14 cellular contexts compared by ENCODE assay signal in the genomic region with DNA sequence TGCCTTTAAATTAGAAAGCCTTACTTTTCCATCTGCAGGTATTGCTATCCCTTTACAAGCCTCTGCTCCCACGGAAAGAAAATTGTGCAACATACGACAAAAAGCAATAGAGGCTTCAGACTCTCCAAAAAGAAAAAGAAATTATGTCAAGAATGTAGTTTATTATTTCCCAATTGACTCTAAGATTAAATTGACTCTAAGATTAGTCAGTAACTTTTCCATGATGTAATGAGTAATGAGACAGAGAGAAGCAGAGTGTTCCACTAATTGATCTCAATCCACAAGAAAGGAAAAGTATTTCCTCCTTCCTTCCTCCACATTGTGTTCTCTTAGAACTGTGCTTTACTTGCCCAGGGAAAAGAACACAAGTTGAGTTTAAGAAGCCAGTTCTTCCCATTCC.
"Had no signal": no experiment of that assay in that cellular context is flagged by ENCODE, and none has a peak within 500 bp of the region (broad histone marks: within the 10 kb centered on the region; RNA-seq: fewer than 3 reads in every experiment).

No MANE protein-coding gene starts in this region.

- H3K27me3 ChIP-seq: sigmoid colon, thyroid gland had no signal

- DNase-seq: activated CD4-positive, alpha-beta T cell treated with anti-CD3 and anti-CD28 coated beads, Interleukin-2, amount 10 ng/mL, durations not matched to agents 7 days and 5 days; activated CD4-positive, CD25-positive, alpha-beta regulatory T cell; activated CD8-positive, alpha-beta memory T cell treated with anti-CD3 and anti-CD28 coated beads for 24 hours; activated naive CD4-positive, alpha-beta T cell treated with Interleukin-2 at 50 U/mL for 16 hours; activated naive CD8-positive, alpha-beta T cell treated with anti-CD3 and anti-CD28 coated beads, Interleukin-2, amount 50 U/mL, for 24 hours; effector memory CD8-positive, alpha-beta T cell; naive B cell; sigmoid colon; stimulated activated CD4-positive, alpha-beta T cell treated with anti-CD3 and anti-CD28 coated beads, Interleukin-4, amount 100 ng/mL, for 24 hours; stimulated activated naive CD8-positive, alpha-beta T cell treated with anti-CD3 and anti-CD28 coated beads, Interleukin-15, amount 100 ng/mL, for 72 hours; T-helper 2 cell; thyroid gland had no signal

- H3K4me1 ChIP-seq: thyroid gland had no signal

- H3K9me3 ChIP-seq: sigmoid colon, thyroid gland had no signal

- H3K36me3 ChIP-seq: sigmoid colon, thyroid gland had no signal

- H3K27ac ChIP-seq: thyroid gland had no signal

- H3K4me3 ChIP-seq: lung, sigmoid colon, thyroid gland had no signal

- ATAC-seq: activated naive CD8-positive, alpha-beta T cell treated with anti-CD3 and anti-CD28 coated beads, Interleukin-2, amount 50 U/mL, for 24 hours; effector memory CD8-positive, alpha-beta T cell; esophagus mucosa; stimulated activated naive CD8-positive, alpha-beta T cell treated with anti-CD3 and anti-CD28 coated beads, Interleukin-15, amount 100 ng/mL, for 72 hours had no signal
